1 cellular context compared by ENCODE assay signal in genomic region chr6:161009991-161010390, GRCh38.
TF ChIP-seq lines count a peak whose summit lies in the region.

No MANE protein-coding gene starts in this region.

TF ChIP-seq in A549, 52 proteins besides CTCF, POLR2A, EP300 and RAD21 (continued from another document):
- TF ChIP-seq, protein P1, sequence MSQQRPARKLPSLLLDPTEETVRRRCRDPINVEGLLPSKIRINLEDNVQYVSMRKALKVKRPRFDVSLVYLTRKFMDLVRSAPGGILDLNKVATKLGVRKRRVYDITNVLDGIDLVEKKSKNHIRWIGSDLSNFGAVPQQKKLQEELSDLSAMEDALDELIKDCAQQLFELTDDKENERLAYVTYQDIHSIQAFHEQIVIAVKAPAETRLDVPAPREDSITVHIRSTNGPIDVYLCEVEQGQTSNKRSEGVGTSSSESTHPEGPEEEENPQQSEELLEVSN (IDR thresholded peaks at IDR 0.05; ENCODE audit: borderline replicate concordance, low read depth): no peak
- TF ChIP-seq TFCP2L1 (CRISPR knock-in tag; IDR thresholded peaks at IDR 0.05) (no peak), MAX (IDR thresholded peaks at IDR 0.05) (no peak), HOXB5 (CRISPR knock-in tag; IDR thresholded peaks at IDR 0.05) (no peak), ESRRA (IDR thresholded peaks at IDR 0.05; ENCODE audit: borderline replicate concordance, low read length) (no peak), REST (IDR thresholded peaks at IDR 0.05) (no peak), HOXA7 (CRISPR knock-in tag; IDR thresholded peaks at IDR 0.05) (no peak)
